10 cellular contexts compared by ENCODE assay signal in genomic region chrY:25055809-25056208, GRCh38. TPM values are rescaled to one million over a fixed set of nuclear protein-coding genes. Genes with fewer than 3 reads are reported as not detected.
"Had no signal": no experiment of that assay in that cellular context is flagged by ENCODE, and none has a peak within 500 bp of the region (broad histone marks: within the 10 kb centered on the region; RNA-seq: fewer than 3 reads in every experiment).

No MANE protein-coding gene starts in this region.

RNA-seq across cellular contexts. Expression of gene BPY2C, which starts 3.9 kb away (rescaled TPM):
- total RNA-seq: OCI-LY7, PC-3, PC-9, Peyer's patch, Right ventricle myocardium inferior, Right ventricle myocardium superior, RPMI7951, SJCRH30, SJSA1, SK-MEL-5 had no signal
